In the genomic region with DNA sequence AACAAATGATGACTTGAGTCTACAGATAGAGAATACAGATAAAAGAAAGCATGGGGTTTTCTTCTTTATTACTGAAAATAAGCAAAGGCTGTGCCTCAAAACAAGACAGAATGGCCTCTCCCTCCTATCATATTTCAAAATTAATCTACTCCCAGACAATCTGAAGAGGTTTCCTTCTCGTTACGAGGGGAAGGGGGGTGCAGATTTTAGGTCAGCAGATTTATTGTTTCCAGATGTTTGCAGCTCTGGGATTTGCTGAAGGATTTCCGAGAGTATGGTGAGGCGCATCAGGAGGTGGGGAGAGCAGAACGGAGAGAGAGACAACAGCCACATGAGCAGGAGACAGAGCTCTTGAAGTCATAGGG, we compare ENCODE assay signal across 17 cellular contexts.
DNase-seq lines count a peak whose midpoint lies in the region; ATAC-seq and TF ChIP-seq lines count a peak whose summit lies in the region.
"Had no signal": no experiment of that assay in that cellular context is flagged by ENCODE, and none has a peak within 500 bp of the region (broad histone marks: within the 10 kb centered on the region; RNA-seq: fewer than 3 reads in every experiment).

No MANE protein-coding gene starts in this region.

- H3K27ac Mint-ChIP-seq in MCF 10A (ENCODE audit: low read depth, unreplicated experiment) = no peak overlapping the region
- H3K27ac Mint-ChIP-seq: activated CD8-positive, alpha-beta memory T cell treated with anti-CD3 and anti-CD28 coated beads, Interleukin-2, amount 10 ng/mL, durations not matched to agents 7 days and 5 days; activated naive CD4-positive, alpha-beta T cell treated with anti-CD3 and anti-CD28 coated beads for 36 hours; natural killer cell treated with Interleukin-12 subunit alpha and Interleukin-12 subunit beta and Interleukin-15 and Interleukin-18, amount 100 ng/mL, for 72 hours had no signal

- H3K27me3 Mint-ChIP-seq in MCF 10A (ENCODE audit: insufficient read depth, unreplicated experiment) = no peaks in the 10 kb centered on the region

- in situ Hi-C loops in Panc1 (cut with HindIII; ENCODE audit: low pct_unique_long_range_greater_than_20kb, low sequenced_read_pairs) = no loop called here

- no TSS peak for BruUV-seq in MCF 10A (replicated peaks; lab: Mats Ljungman, UMichigan)
- no TSS peak for BruUV-seq in Panc1 (replicated peaks; lab: Mats Ljungman, UMichigan)

- H3K4me3 Mint-ChIP-seq in MCF 10A (ENCODE audit: unreplicated experiment) = no peak overlapping the region
- H3K4me3 Mint-ChIP-seq: activated CD8-positive, alpha-beta memory T cell treated with anti-CD3 and anti-CD28 coated beads, Interleukin-2, amount 10 ng/mL, durations not matched to agents 7 days and 5 days; activated naive CD4-positive, alpha-beta T cell treated with anti-CD3 and anti-CD28 coated beads for 36 hours; natural killer cell treated with Interleukin-12 subunit alpha and Interleukin-12 subunit beta and Interleukin-15 and Interleukin-18, amount 100 ng/mL, for 72 hours had no signal

- H3K9me3 Mint-ChIP-seq in MCF 10A (ENCODE audit: unreplicated experiment) = no peaks in the 10 kb centered on the region
- H3K9me3 Mint-ChIP-seq: activated naive CD4-positive, alpha-beta T cell treated with anti-CD3 and anti-CD28 coated beads for 36 hours; natural killer cell treated with Interleukin-12 subunit alpha and Interleukin-12 subunit beta and Interleukin-15 and Interleukin-18, amount 100 ng/mL, for 72 hours had no signal

- H3K4me1 ChIP-seq in breast epithelium = no peaks in the 10 kb centered on the region
- H3K4me1 ChIP-seq in Panc1 (ENCODE audit: control insufficient read depth, insufficient read depth, low read length) = peaks cover 53% of the 10 kb centered on the region

- TF ChIP-seq CTCF in breast epithelium (IDR thresholded peaks at IDR 0.05) (no peak), MCF 10A (IDR thresholded peaks at IDR 0.05; ENCODE audit: unreplicated experiment) (no peak), Panc1 (IDR thresholded peaks at IDR 0.05) (no peak)

- H3K36me3 Mint-ChIP-seq in MCF 10A (ENCODE audit: insufficient read depth, unreplicated experiment) = peaks cover 7% of the 10 kb centered on the region
- H3K36me3 Mint-ChIP-seq: activated CD8-positive, alpha-beta memory T cell treated with anti-CD3 and anti-CD28 coated beads, Interleukin-2, amount 10 ng/mL, durations not matched to agents 7 days and 5 days; natural killer cell treated with Interleukin-12 subunit alpha and Interleukin-12 subunit beta and Interleukin-15 and Interleukin-18, amount 100 ng/mL, for 72 hours had no signal

- H3K4me3 ChIP-seq in breast epithelium = no peak overlapping the region
- peak overlapping the region in 1 of 2 experiments; percentile 42; a peak in 2 of 4 replicates for H3K4me3 ChIP-seq in Panc1 (ENCODE audit: low read depth in 2 of 2, low read length in 2 of 2)
- H3K4me3 ChIP-seq: K562 had no signal

- H3K27ac ChIP-seq in breast epithelium (peak overlapping the region; percentile 35 to 74), Panc1 (ENCODE audit: low read length) (peak overlapping the region; percentile 71)

- CTCF ChIA-PET in MCF 10A (lab: Yijun Ruan, JAX) (interaction anchor here (0.6 to 1.7 kb wide), 5 partner anchors 11 to 1550 kb away, joined by 3 to 5 read pairs (median 3); no protein-coding TSS in a partner anchor), Panc1 (lab: Charles Lee) (no interaction called here)

- H3K27me3 ChIP-seq in breast epithelium (no peaks in the 10 kb centered on the region), Panc1 (ENCODE audit: control insufficient read depth, insufficient read depth, low read length) (no peaks in the 10 kb centered on the region)

- H3K9me3 ChIP-seq in breast epithelium (no peaks in the 10 kb centered on the region), Panc1 (ENCODE audit: control insufficient read depth, insufficient read depth, low read depth, low read length) (no peaks in the 10 kb centered on the region)

- no peak for DNase-seq in breast epithelium (ENCODE audit: low spot score in 2 of 2)
- DNase-seq in MCF 10A (ENCODE audit: unreplicated experiment) = no peak
- no peak for DNase-seq in Panc1 (ENCODE audit: low read depth, low spot score)
- peak; percentile 77 for DNase-seq in fibroblast of the conjunctiva (ENCODE audit: low read depth)
- no peak for DNase-seq in OCI-M1 (lab: John Stamatoyannopoulos, UW)
- DNase-seq in NCI-H1105 treated with DMSO at 0.1 percent for 48 hours (lab: John Stamatoyannopoulos, UW) = no peak
- no peak for DNase-seq in SIG-M5 treated with dmso at 0.1 percent for 504 hours (lab: John Stamatoyannopoulos, UW; ENCODE audit: unreplicated experiment)
- DNase-seq: activated CD8-positive, alpha-beta memory T cell treated with anti-CD3 and anti-CD28 coated beads, Interleukin-2, amount 10 ng/mL, durations not matched to agents 7 days and 5 days; activated naive CD4-positive, alpha-beta T cell treated with anti-CD3 and anti-CD28 coated beads for 36 hours; caudate nucleus; GDM1; NCI-H1694 treated with DMSO at 0.1 percent for 48 hours; NCI-H82; SIG-M5 had no signal

- H3K36me3 ChIP-seq in breast epithelium = no peaks in the 10 kb centered on the region
- H3K36me3 ChIP-seq in Panc1 (ENCODE audit: control insufficient read depth, insufficient read depth, low read length) = 0 out of 2 replicates have a peak, but pooled peaks cover 2% of the 10 kb centered on the region

- POLR2A ChIA-PET in MCF 10A (lab: Yijun Ruan, JAX) (no interaction called here), Panc1 (lab: Charles Lee) (no interaction called here)

- ATAC-seq in Panc1 (peak; percentile 26; the same call in 1 of the 2 replicates), GM21723 (IDR thresholded peaks at IDR 0.05; ENCODE audit: unreplicated experiment) (no peak)
- ATAC-seq: activated CD8-positive, alpha-beta memory T cell treated with anti-CD3 and anti-CD28 coated beads, Interleukin-2, amount 10 ng/mL, durations not matched to agents 7 days and 5 days; K562; natural killer cell treated with Interleukin-12 subunit alpha and Interleukin-12 subunit beta and Interleukin-15 and Interleukin-18, amount 100 ng/mL, for 72 hours had no signal

- TF ChIP-seq POLR2A in breast epithelium (IDR thresholded peaks at IDR 0.05) = no peak

- H3K4me1 Mint-ChIP-seq in MCF 10A (ENCODE audit: insufficient read depth, unreplicated experiment) = peaks cover 25% of the 10 kb centered on the region

- intact Hi-C loops in breast epithelium (cut with DNase I; ENCODE audit: low total_unique reads) = no loop called here
- intact Hi-C loops in MCF 10A (cut with micrococcal nuclease) = no loop called here
- intact Hi-C loops in Panc1 (cut with micrococcal nuclease; ENCODE audit: unreplicated experiment) = no loop called here
